ENCODE assay signal across 10 cellular contexts in the genomic region with DNA sequence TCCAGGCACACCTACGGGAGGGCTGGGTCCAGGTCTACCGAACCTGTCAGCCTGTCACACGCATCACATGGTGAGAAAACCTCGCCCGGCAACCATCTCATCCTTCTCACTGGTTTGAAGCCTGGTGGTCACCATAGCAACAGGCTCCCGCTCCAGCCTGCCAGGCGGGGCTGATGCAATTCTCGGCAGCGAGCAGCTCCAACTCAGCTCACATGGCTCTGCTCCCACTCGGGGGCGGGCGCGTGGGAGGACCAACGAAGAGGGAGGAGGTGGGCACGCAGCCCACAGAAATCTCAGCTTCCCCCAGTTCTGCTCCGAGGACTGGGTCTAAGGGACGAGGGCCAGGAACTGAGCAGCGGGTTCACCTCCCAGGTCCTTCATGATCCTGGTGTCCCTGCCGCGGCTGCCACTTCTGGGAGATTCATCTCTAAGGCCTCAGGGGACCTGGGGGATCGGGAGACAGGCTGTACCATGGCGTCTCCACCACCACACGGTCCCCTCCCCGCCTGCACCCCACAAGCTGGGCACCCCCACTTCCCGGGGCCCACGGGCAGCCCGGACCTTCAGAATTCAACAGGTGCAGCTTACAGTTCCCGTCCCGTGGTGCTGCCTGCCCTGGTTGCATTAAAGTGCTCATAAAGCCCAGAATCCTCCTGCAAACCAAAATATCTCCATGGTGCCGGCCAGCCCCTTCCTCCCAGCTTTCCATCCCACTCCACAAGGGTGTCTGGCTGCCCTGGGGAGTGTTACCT. TPM values are rescaled to one million over a fixed set of nuclear protein-coding genes. Genes with fewer than 3 reads are reported as not detected.
DNase-seq lines count a peak whose midpoint lies in the region; ATAC-seq and TF ChIP-seq lines count a peak whose summit lies in the region.
"Had no signal": no experiment of that assay in that cellular context is flagged by ENCODE, and none has a peak within 500 bp of the region (broad histone marks: within the 10 kb centered on the region; RNA-seq: fewer than 3 reads in every experiment).

No MANE protein-coding gene starts in this region.

- H3K4me1 Mint-ChIP-seq in stimulated activated memory B cell treated with anti-CD40 and anti-IgM and Interleukin-4, amounts not matched to agents 10 μg/mL and 1 μg/mL and 100 μg/mL, for 72 hours: peaks cover 9% of the 10 kb centered on the region

- ATAC-seq in stimulated activated memory B cell treated with anti-CD40 and anti-IgM and Interleukin-4, amounts not matched to agents 10 μg/mL and 1 μg/mL and 100 μg/mL, for 72 hours: no peak
- ATAC-seq in HG03354 (IDR thresholded peaks at IDR 0.05; ENCODE audit: poor library complexity, severe bottlenecking, unreplicated experiment): no peak

- no peaks in the 10 kb centered on the region for H3K27me3 ChIP-seq in WERI-Rb-1 (ENCODE audit: insufficient read depth, low read depth, severe bottlenecking)

- no peak overlapping the region for H3K4me3 Mint-ChIP-seq in stimulated activated memory B cell treated with anti-CD40 and anti-IgM and Interleukin-4, amounts not matched to agents 10 μg/mL and 1 μg/mL and 100 μg/mL, for 72 hours
- H3K4me3 Mint-ChIP-seq: activated B cell treated with CpG ODN at 0.5 μM for 24 hours had no signal

- H3K36me3 Mint-ChIP-seq in stimulated activated memory B cell treated with anti-CD40 and anti-IgM and Interleukin-4, amounts not matched to agents 10 μg/mL and 1 μg/mL and 100 μg/mL, for 72 hours: peaks cover 24% of the 10 kb centered on the region

- H3K9me3 ChIP-seq in WERI-Rb-1 (ENCODE audit: severe bottlenecking): no peaks in the 10 kb centered on the region

- H3K4me3 ChIP-seq in AG10803 (ENCODE audit: low read length) (no peak overlapping the region), WERI-Rb-1 (ENCODE audit: low read depth, low read length) (no peak overlapping the region)
- H3K4me3 ChIP-seq in Jurkat, Clone E6-1 (ENCODE audit: low read length): no peak overlapping the region

- no peaks in the 10 kb centered on the region for H3K36me3 ChIP-seq in WERI-Rb-1

- DNase-seq in AG10803 (ENCODE audit: low read depth): peak; percentile 87
- DNase-seq in Jurkat, Clone E6-1 (ENCODE audit: low read depth, low spot score): peak; percentile 19
- DNase-seq in WERI-Rb-1: peak; percentile 43
- DNase-seq in hypothalamus (lab: John Stamatoyannopoulos, UW): peak in 47 of 51 donors; percentile 25 to 94 (median 80)
- DNase-seq in ureter (ENCODE audit: low spot score): peak; percentile 60
- no peak for DNase-seq in activated naive CD4-positive, alpha-beta T cell (lab: John Stamatoyannopoulos, UW)
- DNase-seq: activated B cell treated with CpG ODN at 0.5 μM for 24 hours had no signal

- no peaks in the 10 kb centered on the region for H3K9me3 Mint-ChIP-seq in stimulated activated memory B cell treated with anti-CD40 and anti-IgM and Interleukin-4, amounts not matched to agents 10 μg/mL and 1 μg/mL and 100 μg/mL, for 72 hours
- H3K9me3 Mint-ChIP-seq: activated B cell treated with CpG ODN at 0.5 μM for 24 hours had no signal

- H3K27ac Mint-ChIP-seq in stimulated activated memory B cell treated with anti-CD40 and anti-IgM and Interleukin-4, amounts not matched to agents 10 μg/mL and 1 μg/mL and 100 μg/mL, for 72 hours: no peak overlapping the region
- H3K27ac Mint-ChIP-seq: activated B cell treated with CpG ODN at 0.5 μM for 24 hours had no signal

- H3K27ac ChIP-seq in WERI-Rb-1: no peak overlapping the region
- H3K27ac ChIP-seq: parathyroid adenoma had no signal

- H3K27me3 Mint-ChIP-seq in stimulated activated memory B cell treated with anti-CD40 and anti-IgM and Interleukin-4, amounts not matched to agents 10 μg/mL and 1 μg/mL and 100 μg/mL, for 72 hours: no peaks in the 10 kb centered on the region
- H3K27me3 Mint-ChIP-seq: activated B cell treated with CpG ODN at 0.5 μM for 24 hours had no signal

- TF ChIP-seq CTCF in AG10803 (conservative IDR thresholded peaks at IDR 0.05; ENCODE audit: low read length) (no peak), WERI-Rb-1 (IDR thresholded peaks at IDR 0.05; ENCODE audit: low read depth, low read length) (no peak)

RNA-seq across cellular contexts. Expression of a gene that starts 25.8 kb away (rescaled TPM):
- polyA plus RNA-seq in Jurkat, Clone E6-1 (2012; ENCODE audit: insufficient read depth, insufficient read length): 32.3 TPM
- 207 TPM for total RNA-seq in ureter

Comparison
In these comparisons a context has a peak if more than half of its experiments do, and no peak if none do; other contexts are left out.
1. DNase-seq: peak in AG10803 (single experiment), Jurkat, Clone E6-1 (single experiment), WERI-Rb-1 (single experiment), hypothalamus (47 of 51) and ureter (single experiment); none in activated naive CD4-positive, alpha-beta T cell (0 of 4).